12 cellular contexts compared by ENCODE assay signal in genomic region chr20:23160536-23161243, GRCh38.
DNase-seq lines count a peak whose midpoint lies in the region; ATAC-seq and TF ChIP-seq lines count a peak whose summit lies in the region.
"Had no signal": no experiment of that assay in that cellular context is flagged by ENCODE, and none has a peak within 500 bp of the region (broad histone marks: within the 10 kb centered on the region; RNA-seq: fewer than 3 reads in every experiment).

No MANE protein-coding gene starts in this region.

- no peaks in the 10 kb centered on the region for H3K79me2 ChIP-seq in smooth muscle cell (ENCODE audit: low read depth)

- H3K9me3 ChIP-seq in ascending aorta (no peaks in the 10 kb centered on the region), thymus (ENCODE audit: control insufficient read depth) (no peaks in the 10 kb centered on the region), smooth muscle cell (replicated peaks; ENCODE audit: low read depth) (no peaks in the 10 kb centered on the region)
- H3K9me3 ChIP-seq: mucosa of descending colon had no signal

- H3K9ac ChIP-seq in smooth muscle cell (ENCODE audit: low read depth), result no peak overlapping the region

- no peaks in the 10 kb centered on the region for H3K27me3 Mint-ChIP-seq in chondrocyte (ENCODE audit: low read depth)
- H3K27me3 Mint-ChIP-seq: stimulated activated naive CD8-positive, alpha-beta T cell treated with anti-CD3 and anti-CD28 coated beads, Interleukin-15, Interleukin-2, amounts not matched to agents 100 ng/mL and 50 ng/mL, for 24 hours had no signal

- WGBS in thymus, result 89% methylated on average over 6 of the region's 6 CpGs
- WGBS in smooth muscle cell (ENCODE audit: low lambda C conversion rate), result 84% methylated on average over 6 of the region's 6 CpGs

- H3K27ac Mint-ChIP-seq in chondrocyte (ENCODE audit: unreplicated experiment), result no peak overlapping the region
- H3K27ac Mint-ChIP-seq: stimulated activated naive CD8-positive, alpha-beta T cell treated with anti-CD3 and anti-CD28 coated beads, Interleukin-15, Interleukin-2, amounts not matched to agents 100 ng/mL and 50 ng/mL, for 24 hours had no signal

- H3K27me3 ChIP-seq in ascending aorta, result no peaks in the 10 kb centered on the region
- no peaks in the 10 kb centered on the region for H3K27me3 ChIP-seq in thymus (ENCODE audit: control insufficient read depth, insufficient read depth)
- no peaks in the 10 kb centered on the region for H3K27me3 ChIP-seq in smooth muscle cell (ENCODE audit: low read depth)

- H2AFZ ChIP-seq in smooth muscle cell (ENCODE audit: low read depth), result no peak overlapping the region

- ATAC-seq in HG03432 (IDR thresholded peaks at IDR 0.05; ENCODE audit: unreplicated experiment) (peak; percentile 4), HG03565 (IDR thresholded peaks at IDR 0.05; ENCODE audit: unreplicated experiment) (no peak)
- ATAC-seq: mucosa of descending colon had no signal

- TF ChIP-seq CTCF in ascending aorta (IDR thresholded peaks at IDR 0.05), result no peak
- no peak for TF ChIP-seq CTCF in smooth muscle cell (IDR thresholded peaks at IDR 0.05; ENCODE audit: borderline replicate concordance, insufficient read depth, poor library complexity, severe bottlenecking)
- no peak for TF ChIP-seq CTCF in chondrocyte (IDR thresholded peaks at IDR 0.05)

- no peaks in the 10 kb centered on the region for H3K9me3 Mint-ChIP-seq in chondrocyte (ENCODE audit: low read depth)
- H3K9me3 Mint-ChIP-seq: stimulated activated naive CD8-positive, alpha-beta T cell treated with anti-CD3 and anti-CD28 coated beads, Interleukin-15, Interleukin-2, amounts not matched to agents 100 ng/mL and 50 ng/mL, for 24 hours had no signal

- peaks cover 9 to 70% of the 10 kb centered on the region in 2 donors for H3K4me1 ChIP-seq in ascending aorta
- peaks cover 23% of the 10 kb centered on the region for H3K4me1 ChIP-seq in thymus (ENCODE audit: control insufficient read depth, insufficient read depth, low read length)
- peaks cover 15% of the 10 kb centered on the region for H3K4me1 ChIP-seq in smooth muscle cell (ENCODE audit: low read depth)

- H3K36me3 ChIP-seq in ascending aorta, result no peaks in the 10 kb centered on the region
- H3K36me3 ChIP-seq in thymus (ENCODE audit: control insufficient read depth, insufficient read depth), result no peaks in the 10 kb centered on the region
- H3K36me3 ChIP-seq in smooth muscle cell (ENCODE audit: low read depth), result no peaks in the 10 kb centered on the region

- peaks cover 18% of the 10 kb centered on the region for H3K4me1 Mint-ChIP-seq in chondrocyte (ENCODE audit: low read depth)

- H3K36me3 Mint-ChIP-seq in chondrocyte (ENCODE audit: low read depth), result no peaks in the 10 kb centered on the region

- no peaks in the 10 kb centered on the region for H3F3A ChIP-seq in smooth muscle cell (ENCODE audit: low read depth)

- intact Hi-C loops in ascending aorta (cut with DNase I), result loop anchor here (5.0 kb wide), 2 partner anchors 47 to 72 kb away; no protein-coding TSS in a partner anchor

- DNase-seq in ascending aorta (ENCODE audit: low spot score in 2 of 2) (peak in 1 of 2 donors; percentile 62), islet precursor cell (peak; percentile 29), smooth muscle cell (lab: John Stamatoyannopoulos, UW; ENCODE audit: unreplicated experiment) (no peak), chondrocyte (ENCODE audit: low spot score) (no peak)
- DNase-seq: central memory CD4-positive, alpha-beta T cell; NCI-H1694 treated with DMSO at 0.1 percent for 48 hours; stimulated activated CD4-positive, alpha-beta T cell treated with anti-CD3 and anti-CD28 coated beads, Interleukin-12 subunit alpha, Interleukin-12 subunit beta, amount 100 ng/mL, for 4 hours had no signal

- no peaks in the 10 kb centered on the region for H4K20me1 ChIP-seq in smooth muscle cell (ENCODE audit: low read depth)

- H3K4me2 ChIP-seq in smooth muscle cell, result no peak overlapping the region

- no peak overlapping the region for H3K4me3 Mint-ChIP-seq in chondrocyte (ENCODE audit: unreplicated experiment)
- H3K4me3 Mint-ChIP-seq: stimulated activated naive CD8-positive, alpha-beta T cell treated with anti-CD3 and anti-CD28 coated beads, Interleukin-15, Interleukin-2, amounts not matched to agents 100 ng/mL and 50 ng/mL, for 24 hours had no signal

- H3K4me3 ChIP-seq in ascending aorta (no peak overlapping the region), thymus (ENCODE audit: low read length) (no peak overlapping the region), smooth muscle cell (no peak overlapping the region)
- H3K4me3 ChIP-seq: mucosa of descending colon had no signal

- H3K27ac ChIP-seq in ascending aorta, result peak overlapping the region; percentile 93 to 96
- peak overlapping the region; percentile 33 for H3K27ac ChIP-seq in thymus (ENCODE audit: low read depth)
- H3K27ac ChIP-seq in smooth muscle cell (ENCODE audit: low read depth), result no peak overlapping the region
